Comparison of ENCODE assay signal across 12 cellular contexts in the genomic region with DNA sequence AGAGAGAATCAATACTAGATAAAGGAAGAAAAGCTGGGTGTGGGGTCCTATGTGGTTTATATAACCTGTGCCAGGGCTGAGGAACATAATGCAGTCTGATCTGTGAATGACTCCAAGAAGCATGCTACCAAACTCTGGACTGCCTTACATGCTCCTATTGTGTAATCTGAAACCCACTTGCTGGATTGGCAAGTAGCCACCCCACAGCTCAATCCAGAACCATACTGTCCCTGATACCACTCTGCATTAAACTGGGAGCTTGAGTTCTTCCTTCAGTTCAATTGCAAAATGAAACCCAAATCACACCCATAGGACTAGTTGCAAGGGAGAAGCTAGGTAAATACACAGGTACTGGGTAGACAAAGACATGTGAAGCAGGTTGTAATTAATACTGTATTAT.
DNase-seq lines count a peak whose midpoint lies in the region; ATAC-seq and TF ChIP-seq lines count a peak whose summit lies in the region.
"Had no signal": no experiment of that assay in that cellular context is flagged by ENCODE, and none has a peak within 500 bp of the region (broad histone marks: within the 10 kb centered on the region; RNA-seq: fewer than 3 reads in every experiment).

No MANE protein-coding gene starts in this region.

- no peak overlapping the region for H3K4me3 ChIP-seq in HFF-Myc (replicated peaks; ENCODE audit: low read depth, low read length)
- no peak overlapping the region for H3K4me3 ChIP-seq in SJCRH30
- H3K4me3 ChIP-seq: transverse colon had no signal

- ATAC-seq in GM21526 (IDR thresholded peaks at IDR 0.05; ENCODE audit: low FRiP score, unreplicated experiment) = no peak
- ATAC-seq in activated CD4-positive, CD25-positive, alpha-beta regulatory T cell treated with anti-CD3 and anti-CD28 coated beads, Interleukin-2, amount 50 U/mL, for 24 hours = no peak
- ATAC-seq: natural killer cell treated with Interleukin-12 subunit alpha and Interleukin-12 subunit beta and Interleukin-15 and Interleukin-18, amount 100 ng/mL, for 72 hours; Panc1 had no signal

- no peaks in the 10 kb centered on the region; the same call in 1 of the 2 replicates for H3K36me3 ChIP-seq in SJCRH30
- H3K36me3 ChIP-seq: transverse colon had no signal

- DNase-seq in AG20443 (ENCODE audit: low spot score) = peak; percentile 69
- peak; percentile 75 for DNase-seq in HFF-Myc (ENCODE audit: extremely low read depth, low read depth)
- DNase-seq in SJCRH30 = peak; percentile 26 to 55
- DNase-seq in glomerular visceral epithelial cell (ENCODE audit: extremely low spot score) = peak; percentile 57
- DNase-seq in ureter (ENCODE audit: low spot score) = no peak
- DNase-seq in 8988T = no peak
- DNase-seq: activated CD4-positive, alpha-beta T cell treated with anti-CD3 and anti-CD28 coated beads for 4 hours; transverse colon had no signal

- no peak overlapping the region for H3K27ac ChIP-seq in SJCRH30
- H3K27ac ChIP-seq: transverse colon had no signal

- peaks cover 2% of the 10 kb centered on the region; the same call in 1 of the 2 replicates for H3K4me1 ChIP-seq in SJCRH30
- H3K4me1 ChIP-seq: transverse colon had no signal

- TF ChIP-seq CTCF in HFF-Myc (IDR thresholded peaks at IDR 0.05; ENCODE audit: low read depth, low read length, missing control alignments) = no peak

- no peaks in the 10 kb centered on the region for H3K9me3 ChIP-seq in SJCRH30 (replicated peaks)
- H3K9me3 ChIP-seq: transverse colon had no signal

- no peaks in the 10 kb centered on the region; the same call in 1 of the 2 replicates for H3K27me3 ChIP-seq in SJCRH30
- H3K27me3 ChIP-seq: transverse colon had no signal

Comparison
In these comparisons a context has a peak if more than half of its experiments do, and no peak if none do; other contexts are left out.
1. DNase-seq: peak in AG20443 (single experiment), HFF-Myc (single experiment), SJCRH30 (2 of 2) and glomerular visceral epithelial cell (single experiment); none in ureter (single experiment) and 8988T (single experiment).